In genomic region chr21:39587376-39587775, GRCh38 we compare ENCODE assay signal across 35 cellular contexts. TPM values are rescaled to one million over a fixed set of nuclear protein-coding genes. Genes with fewer than 3 reads are reported as not detected.
"Had no signal": no experiment of that assay in that cellular context is flagged by ENCODE, and none has a peak within 500 bp of the region (broad histone marks: within the 10 kb centered on the region; RNA-seq: fewer than 3 reads in every experiment).

No MANE protein-coding gene starts in this region.

- ATAC-seq: activated naive CD4-positive, alpha-beta T cell treated with anti-CD3 and anti-CD28 coated beads, Interleukin-2, amount 50 U/mL, for 72 hours; activated naive CD8-positive, alpha-beta T cell treated with anti-CD3 and anti-CD28 coated beads, Interleukin-2, amount 50 U/mL, for 24 hours; activated T-cell treated with anti-CD3 and anti-CD28 coated beads, Interleukin-2, amount 50 U/mL, for 4 hours; activated T-cell treated with anti-CD3 and anti-CD28 coated beads, Interleukin-2, amount 50 U/mL, for 72 hours; activated T-helper 17 cell treated with anti-CD3 and anti-CD28 coated beads, Interleukin-2, amount 50 U/mL, for 72 hours; body of pancreas had no signal

- H3K36me3 ChIP-seq: adrenal gland, ascending aorta, brain microvascular endothelial cell, breast epithelium, cardiac muscle cell had no signal

- H3K9me3 ChIP-seq: adrenal gland, body of pancreas had no signal

- H3K4me3 ChIP-seq: adrenal gland, ascending aorta, body of pancreas, breast epithelium, cardiac muscle cell had no signal

- H3K27ac ChIP-seq: adrenal gland, ascending aorta, body of pancreas, brain microvascular endothelial cell, breast epithelium, cardiac muscle cell had no signal

- DNase-seq: activated effector memory CD4-positive, alpha-beta T cell treated with anti-CD3 and anti-CD28 coated beads, Interleukin-2, amount 50 U/mL, for 16 hours; activated effector memory CD4-positive, alpha-beta T cell treated with Interleukin-2 at 50 U/mL for 16 hours; activated gamma-delta T cell; activated gamma-delta T cell treated with Interleukin-2 at 50 U/mL for 16 hours; activated naive CD4-positive, alpha-beta T cell; activated naive CD4-positive, alpha-beta T cell treated with anti-CD3 and anti-CD28 coated beads for 36 hours; activated naive CD4-positive, alpha-beta T cell treated with anti-CD3 and anti-CD28 coated beads, Interleukin-2, amount 10 ng/mL, durations not matched to agents 7 days and 5 days; activated naive CD4-positive, alpha-beta T cell treated with anti-CD3 and anti-CD28 coated beads, Interleukin-2, amount 50 U/mL, for 16 hours; activated naive CD4-positive, alpha-beta T cell treated with Interleukin-2 at 50 U/mL for 16 hours; activated naive CD8-positive, alpha-beta T cell treated with anti-CD3 and anti-CD28 coated beads for 36 hours; activated naive CD8-positive, alpha-beta T cell treated with anti-CD3 and anti-CD28 coated beads, Interleukin-2, amount 10 ng/mL, durations not matched to agents 7 days and 5 days; activated naive CD8-positive, alpha-beta T cell treated with anti-CD3 and anti-CD28 coated beads, Interleukin-2, amount 50 U/mL, for 24 hours; activated T-cell treated with anti-CD3 and anti-CD28 coated beads, Interleukin-2, amount 50 U/mL, for 24 hours; activated T-cell treated with anti-CD3 and anti-CD28 coated beads, Interleukin-2, amount 50 U/mL, for 4 hours; activated T-cell treated with anti-CD3 and anti-CD28 coated beads, Interleukin-2, amount 50 U/mL, for 48 hours; activated T-cell treated with anti-CD3 and anti-CD28 coated beads, Interleukin-2, amount 50 U/mL, for 72 hours; adrenal gland; amygdala; anterior cingulate cortex; aorta; body of pancreas; brain microvascular endothelial cell; caudate nucleus; central memory CD4-positive, alpha-beta T cell; cerebellar nuclear complex had no signal

- H3K27me3 ChIP-seq: adrenal gland, ascending aorta, body of pancreas, brain microvascular endothelial cell, breast epithelium, cardiac muscle cell had no signal

- H3K4me1 ChIP-seq: adrenal gland, ascending aorta, breast epithelium had no signal

- FAIRE-seq: astrocyte, bronchial epithelial cell had no signal

RNA-seq across cellular contexts. Expression of gene B3GALT5, which starts 25.4 kb away (rescaled TPM):
- total RNA-seq: activated naive CD4-positive, alpha-beta T cell treated with anti-CD3 and anti-CD28 coated beads for 36 hours; activated naive CD8-positive, alpha-beta T cell treated with anti-CD3 and anti-CD28 coated beads for 36 hours; activated naive CD8-positive, alpha-beta T cell treated with anti-CD3 and anti-CD28 coated beads, Interleukin-2, amount 10 ng/mL, durations not matched to agents 7 days and 5 days; activated T-cell treated with anti-CD3 and anti-CD28 coated beads, Interleukin-2, amount 50 U/mL, for 72 hours; activated T-helper 1 cell treated with anti-CD3 and anti-CD28 coated beads, Interleukin-12 subunit alpha, Interleukin-12 subunit beta, Interleukin-2, Interleukin-4 antibody, amounts not matched to agents 30 ng/mL and 10 ng/mL and 1 ng/mL, durations not matched to agents 14 hours and 24 hours and 36 hours; activated T-helper 2 cell treated with anti-CD3 and anti-CD28 coated beads, Interferon-gamma antibody, Interleukin-2, Interleukin-4, amounts not matched to agents 10 μg/mL and 5 μg/mL and 100 μg/mL, durations not matched to agents 14 hours and 24 hours and 36 hours; ascending aorta; chondrocyte had no signal
